13 cellular contexts compared by ENCODE assay signal in the genomic region with DNA sequence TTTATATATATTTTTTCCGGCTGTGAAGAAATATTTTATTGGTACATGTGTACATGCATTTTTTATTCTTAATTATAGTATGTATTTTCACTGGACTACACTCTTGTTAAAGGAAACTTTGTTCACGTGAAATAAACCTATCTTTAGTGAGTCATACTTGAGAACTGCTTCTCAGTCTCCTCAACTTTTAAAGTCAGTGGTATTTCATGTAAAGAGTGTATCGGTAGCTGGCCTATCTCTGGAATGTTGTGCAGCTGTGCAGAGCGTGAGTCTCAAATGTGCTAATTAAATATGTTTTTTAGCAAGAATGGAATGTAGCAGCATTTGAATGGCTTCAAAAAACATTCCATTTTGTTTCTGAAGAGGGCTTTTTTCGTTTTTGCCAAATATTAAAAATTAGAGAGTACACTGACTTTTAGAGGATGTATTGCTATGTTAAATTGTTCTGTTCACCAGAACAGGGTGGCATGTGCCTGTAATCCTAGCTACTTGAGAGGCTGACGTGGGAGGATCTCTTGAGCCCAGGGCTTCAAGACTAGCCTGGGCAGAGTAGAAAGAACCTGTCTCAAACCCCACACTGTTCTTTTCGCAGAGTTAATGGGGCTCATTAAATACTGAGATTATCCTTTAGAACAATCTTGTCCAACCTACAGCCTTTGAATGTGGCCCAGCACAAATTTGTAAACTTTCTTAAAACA. TPM values are rescaled to one million over a fixed set of nuclear protein-coding genes. Genes with fewer than 3 reads are reported as not detected.
A peak's percentile ranks its signal among the peaks of the same experiment; 100 is the strongest.
DNase-seq lines count a peak whose midpoint lies in the region; ATAC-seq and TF ChIP-seq lines count a peak whose summit lies in the region.
"Had no signal": no experiment of that assay in that cellular context is flagged by ENCODE, and none has a peak within 500 bp of the region (broad histone marks: within the 10 kb centered on the region; RNA-seq: fewer than 3 reads in every experiment).

No MANE protein-coding gene starts in this region.

- no peak overlapping the region for H3K9ac ChIP-seq in SK-N-MC (ENCODE audit: insufficient read length)

- POLR2A ChIA-PET in activated CD8-positive, alpha-beta T cell treated with anti-CD3 and anti-CD28 coated beads for 36 hours (lab: Charles Lee): interaction anchor here (0.6 kb wide), 1 partner anchor 94 kb away, joined by 3 read pairs; no protein-coding TSS in a partner anchor

- H3K4me3 Mint-ChIP-seq in activated CD8-positive, alpha-beta T cell treated with anti-CD3 and anti-CD28 coated beads for 36 hours: no peak overlapping the region
- H3K4me3 Mint-ChIP-seq: activated CD4-positive, alpha-beta memory T cell treated with anti-CD3 and anti-CD28 coated beads for 36 hours had no signal

- 0 out of 2 replicates have a peak overlapping the region, but pooled peaks have one; percentile 24 for H3K4me3 ChIP-seq in SK-N-MC
- H3K4me3 ChIP-seq in gastroesophageal sphincter: no peak overlapping the region
- H3K4me3 ChIP-seq in sigmoid colon: no peak overlapping the region

- no peaks in the 10 kb centered on the region for H3K36me3 ChIP-seq in SK-N-MC (ENCODE audit: insufficient read depth, low read length)
- no peaks in the 10 kb centered on the region for H3K36me3 ChIP-seq in gastroesophageal sphincter
- H3K36me3 ChIP-seq in sigmoid colon: no peaks in the 10 kb centered on the region

- H3K36me3 Mint-ChIP-seq in activated CD8-positive, alpha-beta T cell treated with anti-CD3 and anti-CD28 coated beads for 36 hours (ENCODE audit: low read depth): no peaks in the 10 kb centered on the region
- H3K36me3 Mint-ChIP-seq: activated CD4-positive, alpha-beta memory T cell treated with anti-CD3 and anti-CD28 coated beads for 36 hours had no signal

- TF ChIP-seq POLR2A in gastroesophageal sphincter (IDR thresholded peaks at IDR 0.05) (no peak), sigmoid colon (IDR thresholded peaks at IDR 0.05) (no peak)

- TF ChIP-seq EP300 in gastroesophageal sphincter (IDR thresholded peaks at IDR 0.05) (no peak), sigmoid colon (IDR thresholded peaks at IDR 0.05) (no peak)

- H3K27ac ChIP-seq in SK-N-MC: peak overlapping the region; percentile 91
- peak overlapping the region; percentile 65 to 76 (median 68) for H3K27ac ChIP-seq in gastroesophageal sphincter
- H3K27ac ChIP-seq in sigmoid colon: peak overlapping the region; percentile 29 to 83 (median 66)

- H3K27me3 Mint-ChIP-seq in activated CD8-positive, alpha-beta T cell treated with anti-CD3 and anti-CD28 coated beads for 36 hours: no peaks in the 10 kb centered on the region
- H3K27me3 Mint-ChIP-seq: activated CD4-positive, alpha-beta memory T cell treated with anti-CD3 and anti-CD28 coated beads for 36 hours had no signal

- CTCF ChIA-PET in activated CD8-positive, alpha-beta T cell treated with anti-CD3 and anti-CD28 coated beads for 36 hours (lab: Charles Lee): interaction anchor here (1.5 kb wide), 1 partner anchor 364 kb away, joined by 4 read pairs; no protein-coding TSS in a partner anchor

- WGBS in gastroesophageal sphincter (ENCODE audit: low coverage in 1 of 2), 2 donors: 35 to 38% methylated on average over 7 of the region's 7 CpGs
- WGBS in sigmoid colon, 2 donors: 66 to 83% methylated on average over 7 of the region's 7 CpGs

- ATAC-seq in gastroesophageal sphincter (no peak), GM18517 (IDR thresholded peaks at IDR 0.05; ENCODE audit: unreplicated experiment) (no peak)
- no peak for ATAC-seq in activated CD8-positive, alpha-beta T cell treated with anti-CD3 and anti-CD28 coated beads for 36 hours

- H3K4me1 ChIP-seq in gastroesophageal sphincter (peaks cover 31 to 96% (median 50%) of the 10 kb centered on the region in 3 donors), sigmoid colon (peaks cover 0 to 86% (median 77%) of the 10 kb centered on the region in 4 donors)

- H3K27me3 ChIP-seq in gastroesophageal sphincter: no peaks in the 10 kb centered on the region
- no peaks in the 10 kb centered on the region for H3K27me3 ChIP-seq in sigmoid colon

- H3K27ac Mint-ChIP-seq in activated CD8-positive, alpha-beta T cell treated with anti-CD3 and anti-CD28 coated beads for 36 hours: no peak overlapping the region
- H3K27ac Mint-ChIP-seq: activated CD4-positive, alpha-beta memory T cell treated with anti-CD3 and anti-CD28 coated beads for 36 hours had no signal

- H3K9me3 Mint-ChIP-seq in activated CD8-positive, alpha-beta T cell treated with anti-CD3 and anti-CD28 coated beads for 36 hours: no peaks in the 10 kb centered on the region
- H3K9me3 Mint-ChIP-seq: activated CD4-positive, alpha-beta memory T cell treated with anti-CD3 and anti-CD28 coated beads for 36 hours had no signal

- intact Hi-C loops in sigmoid colon (cut with DNase I): no loop called here
- intact Hi-C loops in activated CD8-positive, alpha-beta T cell treated with anti-CD3 and anti-CD28 coated beads for 36 hours (cut with micrococcal nuclease): no loop called here

- H3K9me3 ChIP-seq in SK-N-MC (ENCODE audit: low read depth, low read length) (no peaks in the 10 kb centered on the region), gastroesophageal sphincter (no peaks in the 10 kb centered on the region), sigmoid colon (no peaks in the 10 kb centered on the region)

- no peak for TF ChIP-seq CTCF in gastroesophageal sphincter (IDR thresholded peaks at IDR 0.05)
- TF ChIP-seq CTCF in sigmoid colon (IDR thresholded peaks at IDR 0.05): no peak
- no peak for TF ChIP-seq CTCF in activated CD8-positive, alpha-beta T cell treated with anti-CD3 and anti-CD28 coated beads for 36 hours (IDR thresholded peaks at IDR 0.05)

- H3K4me1 Mint-ChIP-seq in activated CD8-positive, alpha-beta T cell treated with anti-CD3 and anti-CD28 coated beads for 36 hours (ENCODE audit: low read depth): no peaks in the 10 kb centered on the region

- peak; percentile 84 for DNase-seq in EH (ENCODE audit: low read depth)
- DNase-seq in SK-N-MC (ENCODE audit: low read depth, low spot score): no peak
- no peak for DNase-seq in sigmoid colon
- no peak for DNase-seq in activated CD4-positive, CD25-positive, alpha-beta regulatory T cell (lab: John Stamatoyannopoulos, UW)
- no peak for DNase-seq in NCI-H2081 (lab: John Stamatoyannopoulos, UW)
- DNase-seq in activated CD8-positive, alpha-beta T cell treated with anti-CD3 and anti-CD28 coated beads for 36 hours: no peak
- DNase-seq: activated CD4-positive, alpha-beta memory T cell treated with anti-CD3 and anti-CD28 coated beads for 36 hours; cortex of kidney; Kasumi-1; left cardiac atrium; stimulated activated CD4-positive, alpha-beta T cell treated with anti-CD3 and anti-CD28 coated beads, Interleukin-4, amount 100 ng/mL, for 1 hour had no signal

RNA-seq across cellular contexts. Expression of gene SPTBN1, which starts 14.3 kb away (rescaled TPM):
- 100 to 1,000 TPM; 353 to 606 (median 498) TPM for total RNA-seq in gastroesophageal sphincter
- total RNA-seq in sigmoid colon: 100 to 1,000 TPM; 169 to 273 (median 259) TPM
- 100 to 1,000 TPM in 1 of 3 donors, 10 to 100 TPM in 2; 23.1 to 101 (median 36.6) TPM for polyA plus RNA-seq in sigmoid colon
- total RNA-seq in activated CD8-positive, alpha-beta T cell treated with anti-CD3 and anti-CD28 coated beads for 36 hours: 10 to 100 TPM; 91.8 to 91.9 TPM
